ENCODE assay signal across 11 cellular contexts in the genomic region with DNA sequence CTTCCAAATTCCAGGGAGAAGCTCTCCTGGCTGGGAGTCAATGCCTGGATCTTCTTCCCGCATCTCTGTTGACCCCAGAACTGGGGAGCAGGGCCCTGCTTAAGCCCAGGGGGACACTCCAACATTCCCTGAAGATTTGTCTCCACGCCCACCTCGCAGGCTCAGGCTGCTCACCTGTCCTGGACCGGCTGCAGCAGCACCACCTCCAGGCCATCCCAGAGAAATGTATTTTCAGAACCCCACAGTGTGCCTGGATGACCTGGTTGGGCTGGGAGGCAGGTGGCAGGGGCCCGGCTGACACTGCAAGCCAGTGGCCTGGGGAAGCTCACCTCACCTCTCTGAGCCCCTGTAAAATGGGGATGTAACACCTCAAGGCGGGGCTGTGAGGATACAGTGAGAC. TPM values are rescaled to one million over a fixed set of nuclear protein-coding genes. Genes with fewer than 3 reads are reported as not detected.
DNase-seq lines count a peak whose midpoint lies in the region; ATAC-seq, FAIRE-seq and TF ChIP-seq lines count a peak whose summit lies in the region.
"Had no signal": no experiment of that assay in that cellular context is flagged by ENCODE, and none has a peak within 500 bp of the region (broad histone marks: within the 10 kb centered on the region; RNA-seq: fewer than 3 reads in every experiment).

No MANE protein-coding gene starts in this region.

- H3K4me1 ChIP-seq in keratinocyte (ENCODE audit: control insufficient read depth, extremely low read depth, insufficient read depth, low read length), result peaks cover 6% of the 10 kb centered on the region

- POLR2A ChIA-PET in RWPE1 (lab: Yijun Ruan, JAX; ENCODE audit: low non-redundant PET), result no interaction called here

- no peak for ATAC-seq in GM18505 (IDR thresholded peaks at IDR 0.05; ENCODE audit: unreplicated experiment)

- TF ChIP-seq POLR2A in GM12892 (IDR thresholded peaks at IDR 0.05; ENCODE audit: low read depth, low read length) (no peak), GM18505 (IDR thresholded peaks at IDR 0.05; ENCODE audit: borderline replicate concordance, extremely low read depth, insufficient read depth, insufficient read length) (no peak)

- peaks cover 3% of the 10 kb centered on the region for H3K27me3 ChIP-seq in keratinocyte (ENCODE audit: control insufficient read depth, extremely low read depth, insufficient read depth, low read length)

- H3K79me2 ChIP-seq in keratinocyte (ENCODE audit: control insufficient read depth, insufficient read depth, low read length), result no peaks in the 10 kb centered on the region

- H3K36me3 ChIP-seq in keratinocyte (ENCODE audit: control insufficient read depth in 2 of 2, extremely low read depth in 1 of 2, insufficient read depth in 2 of 2, low read length in 2 of 2), result no peaks in the 10 kb centered on the region

- TF ChIP-seq CTCF in RWPE1 (conservative IDR thresholded peaks at IDR 0.05; ENCODE audit: low read depth), result peak; percentile 20; the same call in 1 of the 2 replicates
- TF ChIP-seq CTCF in keratinocyte (optimal IDR thresholded peaks at IDR 0.05 in 1 of 3, IDR thresholded peaks at IDR 0.05 in 1 of 3, conservative IDR thresholded peaks at IDR 0.05 in 1 of 3; ENCODE audit: extremely low read depth in 1 of 3, insufficient read depth in 2 of 3, low read length in 3 of 3), result peak; percentile 47 to 81 (median 49)

- H4K20me1 ChIP-seq in keratinocyte (ENCODE audit: control insufficient read depth, extremely low read depth, insufficient read depth, low read length), result no peaks in the 10 kb centered on the region

- no peak overlapping the region for H3K4me3 ChIP-seq in keratinocyte (ENCODE audit: control insufficient read depth in 2 of 3, extremely low read depth in 1 of 3, insufficient read depth in 2 of 3, low read depth in 1 of 3, low read length in 3 of 3)

- CTCF ChIA-PET in RWPE1 (lab: Yijun Ruan, JAX), result interaction anchor here (0.5 to 10.2 kb wide), 6 partner anchors 72 to 479 kb away, joined by 3 to 231 read pairs (median 4); no protein-coding TSS in a partner anchor

- DNase-seq in DMS53 treated with DMSO at 0.1 percent for 48 hours (lab: John Stamatoyannopoulos, UW; ENCODE audit: unreplicated experiment) (peak; percentile 9), GM12892 (ENCODE audit: insufficient read length) (no peak), RWPE1 (ENCODE audit: low spot score) (no peak), keratinocyte (ENCODE audit: low read depth, low spot score) (no peak), T-helper 9 cell (no peak), NCI-H1105 (lab: John Stamatoyannopoulos, UW) (no peak), MV-4-11 (lab: John Stamatoyannopoulos, UW) (no peak)
- DNase-seq: NCI-H1105 treated with DMSO at 0.1 percent for 48 hours, OCI-M1 had no signal

- peak; percentile 61 for FAIRE-seq in GM12892 (lab: Jason Lieb, UNC)
- no peak for FAIRE-seq in keratinocyte (lab: Jason Lieb, UNC)
- FAIRE-seq: endometrium had no signal

- no peak overlapping the region for H3K9ac ChIP-seq in keratinocyte (ENCODE audit: control insufficient read depth, extremely low read depth, insufficient read depth, low read length)

- H3K9me1 ChIP-seq in keratinocyte (ENCODE audit: control insufficient read depth, extremely low read depth, insufficient read depth, low read length), result no peaks in the 10 kb centered on the region

- dilution Hi-C loops in keratinocyte (cut with MboI; ENCODE audit: extremely low pct_ligation_motif_present, low sequenced_read_pairs), result no loop called here

- H3K9me3 ChIP-seq in keratinocyte (ENCODE audit: control insufficient read depth, low read depth, low read length), result no peaks in the 10 kb centered on the region

- no peak overlapping the region for H3K4me2 ChIP-seq in keratinocyte (ENCODE audit: control insufficient read depth, extremely low read depth, insufficient read depth, low read depth, low read length)

- H3K27ac ChIP-seq in RWPE1 (no peak overlapping the region), keratinocyte (ENCODE audit: control insufficient read depth, insufficient read depth, low read length) (no peak overlapping the region)

- H2AFZ ChIP-seq in keratinocyte (ENCODE audit: control insufficient read depth, low read length), result no peak overlapping the region

RNA-seq across cellular contexts. Expression of a gene that starts 27.1 kb away (rescaled TPM):
- polyA plus RNA-seq in GM12892 (2012; ENCODE audit: missing spikeins), result 8.5 TPM
- polyA plus RNA-seq in keratinocyte, result 10.2 to 24.3 TPM (median 15.2 TPM) in 3 replicates
- 44.3 TPM for polyA plus RNA-seq in keratinocyte (2011; ENCODE audit: low read depth)
- 3.5 and 6.6 TPM in 2 replicates for polyA plus RNA-seq in keratinocyte (2011; cell fraction: cytosol; rRNA removed)
- 20.4 and 26.1 TPM in 2 replicates for polyA plus RNA-seq in keratinocyte (2011; cell fraction: nucleus; rRNA removed)
- 7.6 and 21.3 TPM in 2 replicates for polyA plus RNA-seq in keratinocyte (2012; ENCODE audit: low replicate concordance)
- polyA minus RNA-seq in keratinocyte, result 15.8 to 22.2 TPM (median 20.6 TPM) in 3 replicates
- 5.2 TPM for polyA minus RNA-seq in keratinocyte (2011; cell fraction: cytosol; rRNA and poly(A)+ RNA removed)
- polyA minus RNA-seq in keratinocyte (2011; cell fraction: nucleus; rRNA and poly(A)+ RNA removed), result 12.6 and 32.0 TPM in 2 replicates
